16 cellular contexts compared by ENCODE assay signal in the genomic region with DNA sequence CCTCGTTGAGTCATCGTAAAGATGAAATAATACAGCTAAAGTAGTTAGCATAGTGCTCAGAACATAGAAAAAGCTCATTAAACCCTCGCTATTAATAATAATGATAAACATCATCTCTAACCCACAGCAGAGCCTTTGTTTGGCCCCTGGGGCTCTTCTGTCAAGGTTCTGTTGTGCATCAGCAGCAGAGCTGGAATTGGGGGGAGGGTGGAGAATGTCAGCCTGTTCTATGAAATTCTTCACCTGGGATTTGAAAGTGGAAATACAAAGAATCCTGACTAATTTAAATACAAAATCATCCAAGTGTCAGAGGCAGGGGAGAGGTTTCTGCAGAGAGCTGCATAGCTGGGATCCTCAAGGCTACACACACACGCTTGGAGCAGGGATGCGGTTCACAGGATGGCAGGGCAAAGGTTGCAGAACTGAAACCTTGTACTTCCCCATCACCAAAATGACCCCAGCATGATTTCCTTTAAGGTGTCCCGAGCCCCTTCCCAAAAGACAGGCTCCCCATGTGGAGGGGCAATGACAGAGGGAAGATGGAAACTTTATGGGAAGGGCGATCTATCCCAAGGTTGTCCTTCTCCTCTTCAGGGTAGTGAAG.
DNase-seq lines count a peak whose midpoint lies in the region; ATAC-seq, FAIRE-seq and TF ChIP-seq lines count a peak whose summit lies in the region.
"Had no signal": no experiment of that assay in that cellular context is flagged by ENCODE, and none has a peak within 500 bp of the region (broad histone marks: within the 10 kb centered on the region; RNA-seq: fewer than 3 reads in every experiment).

No MANE protein-coding gene starts in this region.

- POLR2A ChIA-PET in activated CD8-positive, alpha-beta T cell treated with anti-CD3 and anti-CD28 coated beads, Interleukin-2, amount 10 ng/mL, durations not matched to agents 7 days and 5 days (lab: Charles Lee) = interaction anchor here (0.9 to 28.1 kb wide), 8 partner anchors 16 to 670 kb away, joined by 3 to 904 read pairs (median 10); no protein-coding TSS in a partner anchor

- TF ChIP-seq CTCF in coronary artery (IDR thresholded peaks at IDR 0.05) = no peak

- H3K4me1 Mint-ChIP-seq in activated CD8-positive, alpha-beta T cell treated with anti-CD3 and anti-CD28 coated beads, Interleukin-2, amount 10 ng/mL, durations not matched to agents 7 days and 5 days (ENCODE audit: low read depth) = peaks cover 85% of the 10 kb centered on the region
- H3K4me1 Mint-ChIP-seq in natural killer cell treated with Interleukin-12 subunit alpha and Interleukin-12 subunit beta and Interleukin-15 and Interleukin-18, amount 100 ng/mL, for 72 hours (ENCODE audit: low read depth in 2 of 2) = peaks cover 54 to 67% of the 10 kb centered on the region in 2 donors

- CTCF ChIA-PET in activated CD8-positive, alpha-beta T cell treated with anti-CD3 and anti-CD28 coated beads, Interleukin-2, amount 10 ng/mL, durations not matched to agents 7 days and 5 days (lab: Charles Lee) = interaction anchor here (0.8 to 5.9 kb wide), 10 partner anchors 9 to 795 kb away, joined by 3 to 37 read pairs (median 4); no protein-coding TSS in a partner anchor

- no peaks in the 10 kb centered on the region for H3K27me3 Mint-ChIP-seq in activated CD8-positive, alpha-beta T cell treated with anti-CD3 and anti-CD28 coated beads, Interleukin-2, amount 10 ng/mL, durations not matched to agents 7 days and 5 days (ENCODE audit: low read depth)
- no peaks in the 10 kb centered on the region for H3K27me3 Mint-ChIP-seq in natural killer cell treated with Interleukin-12 subunit alpha and Interleukin-12 subunit beta and Interleukin-15 and Interleukin-18, amount 100 ng/mL, for 72 hours

- DNase-seq in NOMO-1 treated with DMSO at 0.1 percent for 48 hours (lab: John Stamatoyannopoulos, UW; ENCODE audit: unreplicated experiment) (peak; percentile 16), NOMO-1 treated with dmso at 0.1 percent for 144 hours (lab: John Stamatoyannopoulos, UW; ENCODE audit: unreplicated experiment) (no peak), GM12891 (ENCODE audit: insufficient read length, low spot score) (no peak), left colon (no peak), coronary artery (ENCODE audit: low spot score) (no peak)
- DNase-seq in activated CD8-positive, alpha-beta T cell treated with anti-CD3 and anti-CD28 coated beads, Interleukin-2, amount 10 ng/mL, durations not matched to agents 7 days and 5 days = no peak
- no peak for DNase-seq in natural killer cell treated with Interleukin-12 subunit alpha and Interleukin-12 subunit beta and Interleukin-15 and Interleukin-18, amount 100 ng/mL, for 72 hours (ENCODE audit: low spot score)
- DNase-seq: Caco-2, colonic mucosa, HCEC 1CT, left lung had no signal

- H3K27ac Mint-ChIP-seq in activated CD8-positive, alpha-beta T cell treated with anti-CD3 and anti-CD28 coated beads, Interleukin-2, amount 10 ng/mL, durations not matched to agents 7 days and 5 days = peak overlapping the region; percentile 96
- H3K27ac Mint-ChIP-seq in natural killer cell treated with Interleukin-12 subunit alpha and Interleukin-12 subunit beta and Interleukin-15 and Interleukin-18, amount 100 ng/mL, for 72 hours = peak overlapping the region; percentile 59 to 63

- H3K27ac ChIP-seq in coronary artery = no peak overlapping the region
- H3K27ac ChIP-seq: 22Rv1, colonic mucosa, hepatocyte, left lung, SK-N-MC had no signal

- H3K4me3 ChIP-seq in coronary artery = no peak overlapping the region
- H3K4me3 ChIP-seq: colonic mucosa, hepatocyte, left lung, SK-N-MC, skin epidermis had no signal

- ATAC-seq in activated CD8-positive, alpha-beta T cell treated with anti-CD3 and anti-CD28 coated beads, Interleukin-2, amount 10 ng/mL, durations not matched to agents 7 days and 5 days = no peak
- no peak for ATAC-seq in natural killer cell treated with Interleukin-12 subunit alpha and Interleukin-12 subunit beta and Interleukin-15 and Interleukin-18, amount 100 ng/mL, for 72 hours
- no peak for ATAC-seq in left colon
- no peak for ATAC-seq in HG02642 (IDR thresholded peaks at IDR 0.05; ENCODE audit: poor library complexity, unreplicated experiment)
- ATAC-seq: left lung had no signal

- intact Hi-C loops in left colon (cut with DNase I, micrococcal nuclease) = no loop called here

- peaks cover 94% of the 10 kb centered on the region for H3K36me3 Mint-ChIP-seq in activated CD8-positive, alpha-beta T cell treated with anti-CD3 and anti-CD28 coated beads, Interleukin-2, amount 10 ng/mL, durations not matched to agents 7 days and 5 days (ENCODE audit: low read depth)
- peaks cover 4% of the 10 kb centered on the region for H3K36me3 Mint-ChIP-seq in natural killer cell treated with Interleukin-12 subunit alpha and Interleukin-12 subunit beta and Interleukin-15 and Interleukin-18, amount 100 ng/mL, for 72 hours

- no peak for FAIRE-seq in GM12891 (lab: Jason Lieb, UNC)

- H3K4me3 Mint-ChIP-seq in activated CD8-positive, alpha-beta T cell treated with anti-CD3 and anti-CD28 coated beads, Interleukin-2, amount 10 ng/mL, durations not matched to agents 7 days and 5 days = peak overlapping the region; percentile 89
- H3K4me3 Mint-ChIP-seq in natural killer cell treated with Interleukin-12 subunit alpha and Interleukin-12 subunit beta and Interleukin-15 and Interleukin-18, amount 100 ng/mL, for 72 hours = peak overlapping the region; percentile 60

- TF ChIP-seq POLR2A in GM12891 (IDR thresholded peaks at IDR 0.05; ENCODE audit: low read depth, low read length) = no peak

- H3K9me3 Mint-ChIP-seq in activated CD8-positive, alpha-beta T cell treated with anti-CD3 and anti-CD28 coated beads, Interleukin-2, amount 10 ng/mL, durations not matched to agents 7 days and 5 days (ENCODE audit: insufficient read depth) = no peaks in the 10 kb centered on the region
- no peaks in the 10 kb centered on the region for H3K9me3 Mint-ChIP-seq in natural killer cell treated with Interleukin-12 subunit alpha and Interleukin-12 subunit beta and Interleukin-15 and Interleukin-18, amount 100 ng/mL, for 72 hours

TF ChIP-seq in GM12891, 5 proteins besides CTCF, POLR2A, EP300 and RAD21:
- TF ChIP-seq POLR2AphosphoS5 (IDR thresholded peaks at IDR 0.05; ENCODE audit: low read depth, low read length) (no peak), SPI1 (IDR thresholded peaks at IDR 0.05; ENCODE audit: low read depth, low read length) (peak; percentile 85)
